In genomic region chr3:50250514-50250913, GRCh38 we compare ENCODE assay signal across 12 cellular contexts. TPM values are rescaled to one million over a fixed set of nuclear protein-coding genes. Genes with fewer than 3 reads are reported as not detected.
DNase-seq lines count a peak whose midpoint lies in the region; ATAC-seq and TF ChIP-seq lines count a peak whose summit lies in the region.
"Had no signal": no experiment of that assay in that cellular context is flagged by ENCODE, and none has a peak within 500 bp of the region (broad histone marks: within the 10 kb centered on the region; RNA-seq: fewer than 3 reads in every experiment).

No MANE protein-coding gene starts in this region.

- H3K27me3 ChIP-seq in lower lobe of right lung (ENCODE audit: low read depth) (no peaks in the 10 kb centered on the region), tibial artery (no peaks in the 10 kb centered on the region)
- H3K27me3 ChIP-seq: transverse colon had no signal

- DNase-seq in activated naive CD4-positive, alpha-beta T cell (lab: John Stamatoyannopoulos, UW) = no peak
- no peak for DNase-seq in activated naive CD8-positive, alpha-beta T cell treated with anti-CD3 and anti-CD28 coated beads for 36 hours
- DNase-seq in lower lobe of right lung (no peak), tibial artery (no peak), NCI-H510A treated with DMSO at 0.1 percent for 48 hours (lab: John Stamatoyannopoulos, UW) (no peak), SHP77 (lab: John Stamatoyannopoulos, UW) (no peak), coronary artery (ENCODE audit: low spot score) (no peak)
- DNase-seq: activated B cell treated with CpG ODN at 0.5 μM for 24 hours, NCI-H1092, transverse colon had no signal

- H3K4me3 ChIP-seq in lower lobe of right lung (no peak overlapping the region), tibial artery (no peak overlapping the region), coronary artery (no peak overlapping the region)
- H3K4me3 ChIP-seq: transverse colon had no signal

- H3K27ac ChIP-seq in lower lobe of right lung (peak overlapping the region; percentile 96), tibial artery (peak overlapping the region; percentile 8 to 9), coronary artery (peak overlapping the region in 1 of 2 donors; percentile 91)

- TF ChIP-seq CTCF in lower lobe of right lung (IDR thresholded peaks at IDR 0.05) = no peak
- no peak for TF ChIP-seq CTCF in tibial artery (IDR thresholded peaks at IDR 0.05)
- TF ChIP-seq CTCF in coronary artery (IDR thresholded peaks at IDR 0.05) = no peak

- H3K9me3 ChIP-seq in lower lobe of right lung = no peaks in the 10 kb centered on the region
- no peaks in the 10 kb centered on the region for H3K9me3 ChIP-seq in tibial artery
- H3K9me3 ChIP-seq: transverse colon had no signal

- H3K4me1 ChIP-seq in lower lobe of right lung (peaks cover 92% of the 10 kb centered on the region), tibial artery (peaks cover 0 to 82% (median 69%) of the 10 kb centered on the region in 4 donors)

- ATAC-seq in lower lobe of right lung = no peak

- no peaks in the 10 kb centered on the region for H3K9me3 Mint-ChIP-seq in activated naive CD4-positive, alpha-beta T cell treated with anti-CD3 and anti-CD28 coated beads, Interleukin-2, amount 50 U/mL, for 24 hours
- no peaks in the 10 kb centered on the region for H3K9me3 Mint-ChIP-seq in activated naive CD8-positive, alpha-beta T cell treated with anti-CD3 and anti-CD28 coated beads for 36 hours
- H3K9me3 Mint-ChIP-seq: activated B cell treated with CpG ODN at 0.5 μM for 24 hours had no signal

- intact Hi-C loops in lower lobe of right lung (cut with DNase I) = no loop called here
- intact Hi-C loops in tibial artery (cut with DNase I; ENCODE audit: low total_unique reads) = no loop called here

- H3K4me3 Mint-ChIP-seq in activated naive CD4-positive, alpha-beta T cell treated with anti-CD3 and anti-CD28 coated beads, Interleukin-2, amount 50 U/mL, for 24 hours = no peak overlapping the region
- no peak overlapping the region for H3K4me3 Mint-ChIP-seq in activated naive CD8-positive, alpha-beta T cell treated with anti-CD3 and anti-CD28 coated beads for 36 hours
- H3K4me3 Mint-ChIP-seq: activated B cell treated with CpG ODN at 0.5 μM for 24 hours had no signal

- H3K4me1 Mint-ChIP-seq in activated naive CD4-positive, alpha-beta T cell treated with anti-CD3 and anti-CD28 coated beads, Interleukin-2, amount 50 U/mL, for 24 hours = peaks cover 52% of the 10 kb centered on the region
- H3K4me1 Mint-ChIP-seq in activated naive CD8-positive, alpha-beta T cell treated with anti-CD3 and anti-CD28 coated beads for 36 hours = peaks cover 38% of the 10 kb centered on the region

- H3K36me3 ChIP-seq in lower lobe of right lung = peaks cover 82% of the 10 kb centered on the region
- peaks cover 18 to 39% (median 35%) of the 10 kb centered on the region in 3 donors for H3K36me3 ChIP-seq in tibial artery

- H3K27me3 Mint-ChIP-seq in activated naive CD4-positive, alpha-beta T cell treated with anti-CD3 and anti-CD28 coated beads, Interleukin-2, amount 50 U/mL, for 24 hours = no peaks in the 10 kb centered on the region
- no peaks in the 10 kb centered on the region for H3K27me3 Mint-ChIP-seq in activated naive CD8-positive, alpha-beta T cell treated with anti-CD3 and anti-CD28 coated beads for 36 hours
- H3K27me3 Mint-ChIP-seq: activated B cell treated with CpG ODN at 0.5 μM for 24 hours had no signal

- H3K27ac Mint-ChIP-seq in activated naive CD4-positive, alpha-beta T cell treated with anti-CD3 and anti-CD28 coated beads, Interleukin-2, amount 50 U/mL, for 24 hours = peak overlapping the region; percentile 47
- H3K27ac Mint-ChIP-seq in activated naive CD8-positive, alpha-beta T cell treated with anti-CD3 and anti-CD28 coated beads for 36 hours = peak overlapping the region; percentile 46

- H3K36me3 Mint-ChIP-seq in activated naive CD4-positive, alpha-beta T cell treated with anti-CD3 and anti-CD28 coated beads, Interleukin-2, amount 50 U/mL, for 24 hours = no peaks in the 10 kb centered on the region
- peaks cover 4% of the 10 kb centered on the region for H3K36me3 Mint-ChIP-seq in activated naive CD8-positive, alpha-beta T cell treated with anti-CD3 and anti-CD28 coated beads for 36 hours

RNA-seq across cellular contexts. Expression of gene GNAI2, which starts 14.5 kb away (rescaled TPM):
- 100 to 1,000 TPM; 211 to 217 TPM for total RNA-seq in activated naive CD8-positive, alpha-beta T cell treated with anti-CD3 and anti-CD28 coated beads for 36 hours
- total RNA-seq in lower lobe of right lung = 372 TPM

RNA-seq across cellular contexts. Expression of gene SEMA3B, which starts 18.4 kb away (rescaled TPM):
- total RNA-seq in activated naive CD8-positive, alpha-beta T cell treated with anti-CD3 and anti-CD28 coated beads for 36 hours = 1 to 10 TPM; 1.2 to 1.6 TPM
- 77.6 TPM for total RNA-seq in lower lobe of right lung
- total RNA-seq: activated B cell treated with CpG ODN at 0.5 μM for 24 hours had no signal

RNA-seq across cellular contexts. Expression of gene LSMEM2, which starts 28.4 kb away (rescaled TPM):
- total RNA-seq in activated naive CD8-positive, alpha-beta T cell treated with anti-CD3 and anti-CD28 coated beads for 36 hours = not detected
- not detected for total RNA-seq in lower lobe of right lung
- total RNA-seq: activated B cell treated with CpG ODN at 0.5 μM for 24 hours, bronchial epithelial cell, transverse colon had no signal

RNA-seq across cellular contexts. Expression of gene IFRD2, which starts 41.7 kb away (rescaled TPM):
- 100 to 1,000 TPM; 177 to 182 TPM for total RNA-seq in activated naive CD8-positive, alpha-beta T cell treated with anti-CD3 and anti-CD28 coated beads for 36 hours
- 66.9 TPM for total RNA-seq in lower lobe of right lung

RNA-seq across cellular contexts. Expression of gene SLC38A3, which starts 45.4 kb away (rescaled TPM):
- under 1 TPM in 1 of 2 experiments, not detected in 1; 0.18 TPM for total RNA-seq in activated naive CD8-positive, alpha-beta T cell treated with anti-CD3 and anti-CD28 coated beads for 36 hours
- not detected for total RNA-seq in lower lobe of right lung
- total RNA-seq: activated B cell treated with CpG ODN at 0.5 μM for 24 hours, bronchial epithelial cell, transverse colon had no signal

Comparison
In these comparisons a context has a peak if more than half of its experiments do, and no peak if none do; other contexts are left out.
1. RNA of gene SEMA3B, which starts 18.4 kb away (total RNA-seq): 77.6 TPM in lower lobe of right lung (single experiment); 1.2 to 1.6 TPM in activated naive CD8-positive, alpha-beta T cell treated with anti-CD3 and anti-CD28 coated beads for 36 hours; every median in the first group is over 10 times any median in the second.